Comparison of ENCODE assay signal across 24 cellular contexts in genomic region chr16:67423015-67423414, GRCh38. TPM values are rescaled to one million over a fixed set of nuclear protein-coding genes. Genes with fewer than 3 reads are reported as not detected.
"Had no signal": no experiment of that assay in that cellular context is flagged by ENCODE, and none has a peak within 500 bp of the region (broad histone marks: within the 10 kb centered on the region; RNA-seq: fewer than 3 reads in every experiment).

No MANE protein-coding gene starts in this region.

- H3K4me3 Mint-ChIP-seq: natural killer cell treated with Interleukin-12 subunit alpha and Interleukin-12 subunit beta and Interleukin-15 and Interleukin-18, amount 100 ng/mL, for 72 hours; stimulated activated naive B cell treated with anti-CD40 and anti-IgM and Interleukin-4, amounts not matched to agents 10 μg/mL and 1 μg/mL and 100 μg/mL, for 72 hours; stimulated activated naive CD8-positive, alpha-beta T cell treated with anti-CD3 and anti-CD28 coated beads, Interleukin-15, amount 100 ng/mL, for 72 hours had no signal

- H3K27ac Mint-ChIP-seq: natural killer cell treated with Interleukin-12 subunit alpha and Interleukin-12 subunit beta and Interleukin-15 and Interleukin-18, amount 100 ng/mL, for 72 hours; stimulated activated naive B cell treated with anti-CD40 and anti-IgM and Interleukin-4, amounts not matched to agents 10 μg/mL and 1 μg/mL and 100 μg/mL, for 72 hours; stimulated activated naive CD8-positive, alpha-beta T cell treated with anti-CD3 and anti-CD28 coated beads, Interleukin-15, amount 100 ng/mL, for 72 hours had no signal

- H3K79me2 ChIP-seq: hepatocyte had no signal

- H3K36me3 Mint-ChIP-seq: natural killer cell treated with Interleukin-12 subunit alpha and Interleukin-12 subunit beta and Interleukin-15 and Interleukin-18, amount 100 ng/mL, for 72 hours; stimulated activated naive B cell treated with anti-CD40 and anti-IgM and Interleukin-4, amounts not matched to agents 10 μg/mL and 1 μg/mL and 100 μg/mL, for 72 hours had no signal

- H3K9me3 ChIP-seq: colonic mucosa, neutrophil, sigmoid colon, testis, tibial nerve, upper lobe of right lung, vagina had no signal

- H3K4me1 ChIP-seq: colonic mucosa had no signal

- ATAC-seq: left colon; left ventricle myocardium superior; natural killer cell treated with Interleukin-12 subunit alpha and Interleukin-12 subunit beta and Interleukin-15 and Interleukin-18, amount 100 ng/mL, for 72 hours; stimulated activated naive B cell treated with anti-CD40 and anti-IgM and Interleukin-4, amounts not matched to agents 10 μg/mL and 1 μg/mL and 100 μg/mL, for 72 hours; stimulated activated naive CD8-positive, alpha-beta T cell treated with anti-CD3 and anti-CD28 coated beads, Interleukin-15, amount 100 ng/mL, for 72 hours had no signal

- H3K4me2 ChIP-seq: hepatocyte had no signal

- H3K4me3 ChIP-seq: colonic mucosa, hepatocyte, lung, sigmoid colon, skin epidermis, testis, tibial nerve, upper lobe of right lung, vagina had no signal

- H3K27ac ChIP-seq: colonic mucosa, hepatocyte, neutrophil, sigmoid colon, skin epidermis, testis, tibial nerve, vagina had no signal

- H3K9me3 Mint-ChIP-seq: natural killer cell treated with Interleukin-12 subunit alpha and Interleukin-12 subunit beta and Interleukin-15 and Interleukin-18, amount 100 ng/mL, for 72 hours; stimulated activated naive B cell treated with anti-CD40 and anti-IgM and Interleukin-4, amounts not matched to agents 10 μg/mL and 1 μg/mL and 100 μg/mL, for 72 hours; stimulated activated naive CD8-positive, alpha-beta T cell treated with anti-CD3 and anti-CD28 coated beads, Interleukin-15, amount 100 ng/mL, for 72 hours had no signal

- H3K27me3 ChIP-seq: colonic mucosa, testis, tibial nerve, vagina had no signal

- H3K36me3 ChIP-seq: colonic mucosa, neutrophil, sigmoid colon, tibial nerve, upper lobe of right lung, vagina had no signal

- H2AFZ ChIP-seq: hepatocyte had no signal

- H3K4me1 Mint-ChIP-seq: stimulated activated naive CD8-positive, alpha-beta T cell treated with anti-CD3 and anti-CD28 coated beads, Interleukin-15, amount 100 ng/mL, for 72 hours had no signal

- DNase-seq: colonic mucosa; effector CD8-positive, alpha-beta T cell; foreskin melanocyte; left colon; left ventricle myocardium superior; mesenchymal stem cell; midbrain; sigmoid colon; stimulated activated CD4-positive, alpha-beta T cell treated with anti-CD3 and anti-CD28 coated beads, Interleukin-2, amount 100 ng/mL, for 24 hours; stimulated activated CD4-positive, alpha-beta T cell treated with anti-CD3 and anti-CD28 coated beads, Interleukin-4, amount 100 ng/mL, for 4 hours; stimulated activated naive B cell treated with anti-CD40 and anti-IgM and Interleukin-4, amounts not matched to agents 10 μg/mL and 1 μg/mL and 100 μg/mL, for 72 hours; stimulated activated naive CD8-positive, alpha-beta T cell treated with anti-CD3 and anti-CD28 coated beads, Interleukin-15, amount 100 ng/mL, for 72 hours; testis; upper lobe of right lung had no signal

RNA-seq across cellular contexts. Expression of gene HSD11B2, which starts 7.9 kb away (rescaled TPM):
- total RNA-seq: dermis microvascular lymphatic vessel endothelial cell; natural killer cell treated with Interleukin-12 subunit alpha and Interleukin-12 subunit beta and Interleukin-15 and Interleukin-18, amount 100 ng/mL, for 72 hours; osteoblast; pulmonary artery endothelial cell had no signal
